Comparison of ENCODE assay signal across 1 cellular context in the genomic region with DNA sequence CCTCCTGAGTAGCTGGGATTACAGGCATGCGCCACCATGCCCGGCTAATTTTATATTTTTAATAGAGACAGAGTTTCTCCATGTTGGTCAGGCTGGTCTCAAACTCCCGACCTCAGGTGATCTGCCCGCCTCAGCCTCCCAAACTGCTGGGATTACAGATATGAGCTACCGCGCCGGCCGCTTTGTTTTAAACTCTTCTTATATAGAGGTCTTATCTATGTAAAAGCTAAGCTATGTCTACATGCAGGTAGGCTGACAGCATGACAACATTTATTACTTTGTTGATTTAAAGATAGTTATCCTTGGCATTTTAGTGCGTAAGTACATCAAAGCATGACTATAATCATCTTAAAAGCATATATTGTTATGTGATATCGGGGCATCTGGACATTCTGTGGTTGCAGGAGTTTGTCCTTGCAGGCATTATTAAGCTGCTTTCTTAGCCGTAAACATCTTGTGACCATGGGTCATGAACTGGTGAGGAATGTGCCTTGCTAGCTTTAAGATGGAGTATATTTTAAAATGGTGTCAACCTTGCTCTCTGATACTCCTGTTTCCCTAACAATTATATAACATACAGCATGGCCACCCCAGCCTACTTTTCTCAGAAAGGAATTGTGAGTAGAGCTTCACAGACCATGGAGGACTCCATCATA.
TF ChIP-seq lines count a peak whose summit lies in the region.

No MANE protein-coding gene starts in this region.

TF ChIP-seq in A549, 52 proteins besides CTCF, POLR2A, EP300 and RAD21 (continued from another document):
- TF ChIP-seq HOXB13 (CRISPR knock-in tag; IDR thresholded peaks at IDR 0.05; ENCODE audit: low read depth) (no peak), NPAS2 (CRISPR knock-in tag; IDR thresholded peaks at IDR 0.05; ENCODE audit: borderline replicate concordance) (no peak), PHF8 (IDR thresholded peaks at IDR 0.05; ENCODE audit: borderline replicate concordance, low read depth) (no peak), ESRRA (IDR thresholded peaks at IDR 0.05; ENCODE audit: borderline replicate concordance, low read length) (no peak)
- TF ChIP-seq, protein P1, sequence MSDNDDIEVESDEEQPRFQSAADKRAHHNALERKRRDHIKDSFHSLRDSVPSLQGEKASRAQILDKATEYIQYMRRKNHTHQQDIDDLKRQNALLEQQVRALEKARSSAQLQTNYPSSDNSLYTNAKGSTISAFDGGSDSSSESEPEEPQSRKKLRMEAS (IDR thresholded peaks at IDR 0.05): no peak
TF ChIP-seq in A549: peak in this region for 0.
